ENCODE assay signal across 14 cellular contexts in the genomic region with DNA sequence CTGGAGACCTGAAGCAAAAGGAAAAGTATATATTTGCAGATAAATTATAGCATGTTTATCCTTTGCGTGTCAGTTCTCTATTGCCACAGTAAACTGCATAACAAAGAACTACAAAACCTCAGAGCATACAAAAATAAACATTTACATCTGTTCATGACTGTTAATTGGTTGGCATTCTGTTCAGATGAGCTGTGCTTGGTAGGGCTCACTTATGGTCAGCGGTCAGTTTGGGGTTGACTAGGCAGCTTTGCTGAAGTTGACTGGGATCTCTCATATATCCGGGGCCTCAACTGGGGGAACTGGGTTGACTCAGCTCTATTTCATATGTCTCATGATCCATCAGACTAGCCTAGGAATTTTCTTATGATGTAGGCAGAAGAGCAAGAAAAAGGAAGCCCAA.
DNase-seq lines count a peak whose midpoint lies in the region; ATAC-seq and TF ChIP-seq lines count a peak whose summit lies in the region.
"Had no signal": no experiment of that assay in that cellular context is flagged by ENCODE, and none has a peak within 500 bp of the region (broad histone marks: within the 10 kb centered on the region; RNA-seq: fewer than 3 reads in every experiment).

No MANE protein-coding gene starts in this region.

- H3K4me3 ChIP-seq in SJCRH30: no peak overlapping the region
- peak overlapping the region in 1 of 4 experiments; percentile 1 for H3K4me3 ChIP-seq in fibroblast of lung (replicated peaks in 1 of 4; ENCODE audit: control extremely low read depth in 1 of 4, insufficient read depth in 1 of 4, low read depth in 3 of 4, low read length in 4 of 4)
- H3K4me3 ChIP-seq: suprapubic skin had no signal

- TF ChIP-seq CTCF in fibroblast of lung (conservative IDR thresholded peaks at IDR 0.05 in 1 of 2, IDR thresholded peaks at IDR 0.05 in 1 of 2; ENCODE audit: low read depth in 1 of 2, low read length in 2 of 2): no peak

- no peak overlapping the region for H3K4me2 ChIP-seq in fibroblast of lung (ENCODE audit: extremely low read depth, insufficient read depth, low read length)

- no peak for ATAC-seq in HG02970 (IDR thresholded peaks at IDR 0.05; ENCODE audit: low FRiP score, unreplicated experiment)
- ATAC-seq: left ventricle myocardium superior had no signal

- peaks cover 35% of the 10 kb centered on the region for H3K9me3 ChIP-seq in SJCRH30 (replicated peaks)
- peaks cover 3% of the 10 kb centered on the region for H3K9me3 ChIP-seq in fibroblast of lung (ENCODE audit: control insufficient read depth, insufficient read depth, low read depth, low read length)

- no peaks in the 10 kb centered on the region for H3K36me3 ChIP-seq in SJCRH30
- H3K36me3 ChIP-seq in fibroblast of lung (ENCODE audit: control insufficient read depth, insufficient read depth, low read length): no peaks in the 10 kb centered on the region
- H3K36me3 ChIP-seq: suprapubic skin had no signal

- H3K9ac ChIP-seq in fibroblast of lung (ENCODE audit: insufficient read depth, low read length): no peak overlapping the region

- H4K20me1 ChIP-seq in fibroblast of lung (ENCODE audit: control insufficient read depth, extremely low read depth, insufficient read depth, low read length): no peaks in the 10 kb centered on the region

- no peaks in the 10 kb centered on the region for H3K79me2 ChIP-seq in fibroblast of lung (ENCODE audit: control insufficient read depth, insufficient read depth, low read length)

- H3K27me3 ChIP-seq in SJCRH30 (no peaks in the 10 kb centered on the region), fibroblast of lung (ENCODE audit: control insufficient read depth, insufficient read depth, low read length) (no peaks in the 10 kb centered on the region)
- H3K27me3 ChIP-seq: suprapubic skin had no signal

- H3K4me1 ChIP-seq in SJCRH30: peaks cover 7% of the 10 kb centered on the region
- peaks cover 2% of the 10 kb centered on the region for H3K4me1 ChIP-seq in fibroblast of lung (ENCODE audit: control insufficient read depth, extremely low read depth, insufficient read depth, low read length)
- H3K4me1 ChIP-seq: suprapubic skin had no signal

- DNase-seq in NCI-H2029 (lab: John Stamatoyannopoulos, UW) (peak; percentile 5), NCI-H2029 treated with DMSO at 0.1 percent for 48 hours (lab: John Stamatoyannopoulos, UW) (no peak), SJCRH30 (peak; percentile 40), fibroblast of lung (ENCODE audit: low read depth in 2 of 2) (peak; percentile 98 to 99), stromal cell of bone marrow (ENCODE audit: low read depth) (peak; percentile 81), NCI-H1694 (lab: John Stamatoyannopoulos, UW) (no peak), NCI-H345 (lab: John Stamatoyannopoulos, UW) (no peak)
- DNase-seq: central memory CD4-positive, alpha-beta T cell; left ventricle myocardium superior; NCI-H1436; small intestine had no signal

- H3K27ac ChIP-seq in SJCRH30 (peak overlapping the region; percentile 0; the same call in 1 of the 2 replicates), fibroblast of lung (ENCODE audit: insufficient read depth, low read length) (peak overlapping the region; percentile 62)
- H3K27ac ChIP-seq: epithelial cell of prostate, suprapubic skin had no signal

- H2AFZ ChIP-seq in fibroblast of lung (ENCODE audit: low read length): no peak overlapping the region

Comparison
In these comparisons a context has a peak if more than half of its experiments do, and no peak if none do; other contexts are left out.
1. DNase-seq: peak in NCI-H2029 (single experiment), SJCRH30 (2 of 2), fibroblast of lung (2 of 2) and stromal cell of bone marrow (single experiment); none in NCI-H2029 treated with DMSO at 0.1 percent for 48 hours (single experiment), NCI-H1694 (single experiment) and NCI-H345 (single experiment).